ENCODE assay signal across 10 cellular contexts in genomic region chr4:86961103-86961502, GRCh38. TPM values are rescaled to one million over a fixed set of nuclear protein-coding genes. Genes with fewer than 3 reads are reported as not detected.
DNase-seq lines count a peak whose midpoint lies in the region; ATAC-seq and TF ChIP-seq lines count a peak whose summit lies in the region.
"Had no signal": no experiment of that assay in that cellular context is flagged by ENCODE, and none has a peak within 500 bp of the region (broad histone marks: within the 10 kb centered on the region; RNA-seq: fewer than 3 reads in every experiment).

No MANE protein-coding gene starts in this region.

- no peak for TF ChIP-seq POLR2A in vagina (IDR thresholded peaks at IDR 0.05)

- H3K4me3 ChIP-seq in cardiac muscle cell (no peak overlapping the region), left ventricle myocardium inferior (no peak overlapping the region), vagina (no peak overlapping the region)

- H3K4me1 ChIP-seq in cardiac muscle cell (ENCODE audit: low read depth) (peaks cover 52% of the 10 kb centered on the region), left ventricle myocardium inferior (peaks cover 50% of the 10 kb centered on the region), vagina (peaks cover 45% of the 10 kb centered on the region)

- ATAC-seq in HG03095 (IDR thresholded peaks at IDR 0.05; ENCODE audit: unreplicated experiment) = no peak

- TF ChIP-seq CTCF in cardiac muscle cell (IDR thresholded peaks at IDR 0.05; ENCODE audit: low read depth, low read length) (no peak), left ventricle myocardium inferior (IDR thresholded peaks at IDR 0.05; ENCODE audit: borderline replicate concordance) (no peak), vagina (IDR thresholded peaks at IDR 0.05) (no peak)

- no peaks in the 10 kb centered on the region for H3K36me3 ChIP-seq in cardiac muscle cell
- no peaks in the 10 kb centered on the region for H3K36me3 ChIP-seq in left ventricle myocardium inferior
- H3K36me3 ChIP-seq in vagina = no peaks in the 10 kb centered on the region
- H3K36me3 ChIP-seq: BE2C had no signal

- peak overlapping the region; percentile 94 for H3K27ac ChIP-seq in cardiac muscle cell
- H3K27ac ChIP-seq in left ventricle myocardium inferior (replicated peaks) = peak overlapping the region; percentile 68
- H3K27ac ChIP-seq in vagina = peak overlapping the region; percentile 43

- intact Hi-C loops in cardiac septum (cut with DNase I) (loop anchor here (5.0 kb wide), 1 partner anchor 41 kb away; no protein-coding TSS in a partner anchor), left ventricle myocardium inferior (cut with micrococcal nuclease) (no loop called here), vagina (cut with DNase I) (no loop called here)

- no peaks in the 10 kb centered on the region for H3K27me3 ChIP-seq in cardiac muscle cell
- no peaks in the 10 kb centered on the region for H3K27me3 ChIP-seq in left ventricle myocardium inferior (ENCODE audit: low read depth)
- H3K27me3 ChIP-seq in vagina = no peaks in the 10 kb centered on the region
- H3K27me3 ChIP-seq: BE2C had no signal

- H3K9me3 ChIP-seq in cardiac muscle cell (ENCODE audit: low read depth) = no peaks in the 10 kb centered on the region
- no peaks in the 10 kb centered on the region for H3K9me3 ChIP-seq in left ventricle myocardium inferior (replicated peaks)
- no peaks in the 10 kb centered on the region for H3K9me3 ChIP-seq in vagina
- H3K9me3 ChIP-seq: BE2C had no signal

- no peak for DNase-seq in cardiac muscle cell (ENCODE audit: low read depth in 1 of 2, low spot score in 1 of 2)
- no peak for DNase-seq in cardiac septum (ENCODE audit: low spot score)
- DNase-seq in NOMO-1 treated with DMSO at 0.1 percent for 48 hours (lab: John Stamatoyannopoulos, UW; ENCODE audit: unreplicated experiment) = peak; percentile 81
- DNase-seq in left ventricle myocardium inferior = no peak
- no peak for DNase-seq in vagina (ENCODE audit: extremely low spot score in 2 of 2)
- DNase-seq in COR-L47 (lab: John Stamatoyannopoulos, UW) = no peak
- no peak for DNase-seq in NK-92 (lab: John Stamatoyannopoulos, UW; ENCODE audit: unreplicated experiment)
- DNase-seq: NCI-H748 treated with DMSO at 0.1 percent for 48 hours had no signal

RNA-seq across cellular contexts. Expression of gene AFF1, which starts 26.3 kb away (rescaled TPM):
- total RNA-seq in cardiac muscle cell = 31.4 and 45.0 TPM in 2 replicates
- polyA plus RNA-seq in cardiac muscle cell = 26.3 and 27.2 TPM in 2 replicates
- total RNA-seq in cardiac septum = 63.4 TPM
- 67.9 TPM for total RNA-seq in left ventricle myocardium inferior
- total RNA-seq in vagina = 99.9 TPM

Comparison
In these comparisons a context has a peak if more than half of its experiments do, and no peak if none do; other contexts are left out.
1. H3K27ac ChIP-seq: peak in every context shown above with its lines; median percentile 94 in cardiac muscle cell; 68 in left ventricle myocardium inferior; 43 in vagina.